Comparison of ENCODE assay signal across 8 cellular contexts in the genomic region with DNA sequence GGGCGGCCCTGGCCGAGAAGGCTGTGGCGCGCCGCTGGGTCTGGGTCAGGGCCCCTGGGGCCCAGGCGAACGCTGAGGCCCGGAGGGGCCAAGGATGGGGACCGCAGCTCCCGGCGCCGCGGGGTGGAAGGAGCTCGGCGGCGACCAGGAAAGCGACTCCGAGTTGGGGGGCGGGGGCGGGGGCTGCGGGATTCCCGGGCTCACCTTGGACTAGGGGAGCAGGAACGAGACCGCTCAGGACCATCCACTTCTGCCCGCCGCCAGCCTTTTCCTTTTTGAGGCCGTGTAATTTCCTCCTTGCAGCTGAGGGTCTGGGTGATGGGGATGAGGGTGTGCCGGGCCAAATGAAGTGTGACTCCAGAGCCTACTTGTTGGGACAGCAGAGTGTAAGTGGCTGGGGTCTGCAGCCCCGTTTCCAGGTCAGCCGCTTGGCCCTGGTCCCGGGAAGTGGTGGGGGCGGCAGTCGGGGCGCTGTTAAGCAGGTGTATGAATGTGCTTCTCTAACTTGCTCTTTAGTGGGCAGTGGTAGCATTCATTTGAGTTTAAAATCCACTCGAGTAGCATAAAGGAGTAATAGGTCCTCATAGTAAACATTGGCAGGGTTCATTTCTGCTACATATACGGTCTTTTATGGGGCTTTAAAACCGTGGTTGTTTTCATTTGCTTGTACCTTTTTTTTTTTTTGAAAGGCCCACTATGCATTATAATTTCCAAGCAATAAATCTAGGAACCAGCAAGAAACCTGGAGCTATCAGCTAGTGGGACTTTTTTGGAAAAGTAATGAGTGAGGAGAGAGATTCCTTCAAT. TPM values are rescaled to one million over a fixed set of nuclear protein-coding genes. Genes with fewer than 3 reads are reported as not detected.
DNase-seq lines count a peak whose midpoint lies in the region; ATAC-seq and TF ChIP-seq lines count a peak whose summit lies in the region.

No MANE protein-coding gene starts in this region.

- no peaks in the 10 kb centered on the region for H3K27me3 Mint-ChIP-seq in activated B cell treated with CpG ODN at 0.5 μM for 24 hours

- H3K27me3 ChIP-seq in DND-41 (ENCODE audit: insufficient read depth, low read length, poor library complexity) = no peaks in the 10 kb centered on the region
- peaks cover 23% of the 10 kb centered on the region for H3K27me3 ChIP-seq in HUES64 (ENCODE audit: insufficient read depth, low read length)
- H3K27me3 ChIP-seq in duodenal mucosa (ENCODE audit: control insufficient read depth in 1 of 2, insufficient read depth in 2 of 2, low read length in 2 of 2) = no peaks in the 10 kb centered on the region
- no peaks in the 10 kb centered on the region for H3K27me3 ChIP-seq in lower lobe of right lung (ENCODE audit: low read depth)

- peaks cover 19% of the 10 kb centered on the region for H3K36me3 Mint-ChIP-seq in activated B cell treated with CpG ODN at 0.5 μM for 24 hours (ENCODE audit: low read depth)

- H3K27ac Mint-ChIP-seq in activated B cell treated with CpG ODN at 0.5 μM for 24 hours = peak overlapping the region; percentile 99

- intact Hi-C loops in activated B cell treated with CpG ODN at 0.5 μM for 24 hours (cut with micrococcal nuclease) = loop anchor here (1.0 to 5.0 kb wide), 5 partner anchors 17 to 81 kb away; partner anchors contain the start of genes HTD2 and RPP14
- intact Hi-C loops in lower lobe of right lung (cut with DNase I) = no loop called here

- peak overlapping the region; percentile 72 for H2AFZ ChIP-seq in DND-41 (ENCODE audit: low read depth, low read length)

- H3K9me3 ChIP-seq in DND-41 (ENCODE audit: insufficient read depth, low read length, severe bottlenecking) (no peaks in the 10 kb centered on the region), HUES64 (ENCODE audit: insufficient read depth, low read depth, low read length) (no peaks in the 10 kb centered on the region), duodenal mucosa (ENCODE audit: control insufficient read depth in 1 of 2, low read length in 2 of 2) (no peaks in the 10 kb centered on the region), lower lobe of right lung (no peaks in the 10 kb centered on the region)

- CTCF ChIA-PET in activated B cell treated with CpG ODN at 0.5 μM for 24 hours (lab: Charles Lee) = interaction anchor here (0.8 to 10.2 kb wide), 17 partner anchors 11 to 160 kb away, joined by 3 to 125 read pairs (median 5); partner anchors contain the start of genes HTD2 and RPP14

- no peaks in the 10 kb centered on the region for H3K9me3 Mint-ChIP-seq in activated B cell treated with CpG ODN at 0.5 μM for 24 hours

- DNase-seq in DND-41 (peak; percentile 49), activated B cell treated with CpG ODN at 0.5 μM for 24 hours (peak; percentile 42), lower lobe of right lung (peak; percentile 48)
- DNase-seq in stimulated activated naive CD8-positive, alpha-beta T cell treated with anti-CD3 and anti-CD28 coated beads, Interleukin-15, Interleukin-2, amounts not matched to agents 100 U/mL and 50 U/mL, for 24 hours = peak; percentile 51

- under 1% methylated on average over 36 of the region's 37 CpGs for WGBS in HUES64

- peak overlapping the region; percentile 79 for H3K4me2 ChIP-seq in DND-41 (ENCODE audit: insufficient read depth, low read length)

- H3K27ac ChIP-seq in DND-41 (ENCODE audit: low read length) (peak overlapping the region; percentile 80), HUES64 (ENCODE audit: low read depth, low read length) (no peak overlapping the region), duodenal mucosa (ENCODE audit: low read depth, low read length) (no peak overlapping the region), lower lobe of right lung (peak overlapping the region; percentile 60)

- H3K9ac ChIP-seq in DND-41 (ENCODE audit: low read depth, low read length) = peak overlapping the region; percentile 74
- no peak overlapping the region for H3K9ac ChIP-seq in HUES64 (ENCODE audit: low read depth, low read length)
- H3K9ac ChIP-seq in duodenal mucosa (ENCODE audit: low read depth in 1 of 2, low read length in 2 of 2) = peak overlapping the region; percentile 60 to 78

- peak overlapping the region; percentile 100 for H3K4me3 Mint-ChIP-seq in activated B cell treated with CpG ODN at 0.5 μM for 24 hours

- POLR2A ChIA-PET in activated B cell treated with CpG ODN at 0.5 μM for 24 hours (lab: Charles Lee) = interaction anchor here (0.6 to 15.4 kb wide), 19 partner anchors 9 to 1551 kb away, joined by 3 to 565 read pairs (median 5); partner anchors contain the start of genes HTD2, KCTD6, RPP14 and SLMAP

- H3K36me3 ChIP-seq in DND-41 (ENCODE audit: insufficient read depth, low read length) = peaks cover 16% of the 10 kb centered on the region
- no peaks in the 10 kb centered on the region for H3K36me3 ChIP-seq in HUES64 (ENCODE audit: insufficient read depth, low read length)
- no peaks in the 10 kb centered on the region for H3K36me3 ChIP-seq in duodenal mucosa (ENCODE audit: control insufficient read depth in 1 of 2, insufficient read depth in 2 of 2, low read length in 2 of 2)
- no peaks in the 10 kb centered on the region for H3K36me3 ChIP-seq in lower lobe of right lung

- H3K4me1 ChIP-seq in DND-41 (ENCODE audit: insufficient read depth, low read length) (peaks cover 53% of the 10 kb centered on the region), HUES64 (ENCODE audit: insufficient read depth, low read length) (peaks cover 19% of the 10 kb centered on the region), duodenal mucosa (ENCODE audit: control insufficient read depth in 1 of 2, insufficient read depth in 2 of 2, low read length in 2 of 2) (peaks cover 18 to 20% of the 10 kb centered on the region in 2 donors), lower lobe of right lung (peaks cover 35% of the 10 kb centered on the region)

- peaks cover 56% of the 10 kb centered on the region for H3K4me1 Mint-ChIP-seq in activated B cell treated with CpG ODN at 0.5 μM for 24 hours

- no peaks in the 10 kb centered on the region; the same call in 1 of the 2 replicates for H4K20me1 ChIP-seq in DND-41 (ENCODE audit: insufficient read depth, low read length)

- TF ChIP-seq CTCF in DND-41 (IDR thresholded peaks at IDR 0.05; ENCODE audit: borderline replicate concordance, extremely low read depth, low read length, poor library complexity, severe bottlenecking) (peak; percentile 52), activated B cell treated with CpG ODN at 0.5 μM for 24 hours (IDR thresholded peaks at IDR 0.05) (no peak), lower lobe of right lung (IDR thresholded peaks at IDR 0.05) (no peak)

- peak; percentile 41 for ATAC-seq in DND-41 (ENCODE audit: insufficient read depth, low read depth)
- peak; percentile 51 for ATAC-seq in GM21447 (IDR thresholded peaks at IDR 0.05; ENCODE audit: unreplicated experiment)
- ATAC-seq in activated B cell treated with CpG ODN at 0.5 μM for 24 hours (ENCODE audit: low read depth) = peak; percentile 56
- peak; percentile 4 to 30 for ATAC-seq in lower lobe of right lung
- peak; percentile 33 for ATAC-seq in stimulated activated naive CD8-positive, alpha-beta T cell treated with anti-CD3 and anti-CD28 coated beads, Interleukin-15, Interleukin-2, amounts not matched to agents 100 U/mL and 50 U/mL, for 24 hours
- no peak for ATAC-seq in GM21360 (IDR thresholded peaks at IDR 0.05; ENCODE audit: unreplicated experiment)

- H3K79me2 ChIP-seq in DND-41 (ENCODE audit: insufficient read depth, low read length) = peaks cover 56% of the 10 kb centered on the region

- H3K4me3 ChIP-seq in DND-41 (ENCODE audit: low read depth in 1 of 2, low read length in 2 of 2) (peak overlapping the region; percentile 88 to 94), HUES64 (ENCODE audit: low read length) (peak overlapping the region; percentile 58), duodenal mucosa (ENCODE audit: low read depth in 1 of 2, low read length in 2 of 2) (peak overlapping the region; percentile 85), lower lobe of right lung (peak overlapping the region; percentile 79)

RNA-seq across cellular contexts. Expression of gene PXK, which starts 0.7 kb away (rescaled TPM):
- polyA plus RNA-seq in HUES64 (2013, experiment 1 of 2) = 3.3 TPM
- 5.1 TPM for polyA plus RNA-seq in HUES64 (2013, experiment 2 of 2)
- total RNA-seq in activated B cell treated with CpG ODN at 0.5 μM for 24 hours = 70.3 and 81.3 TPM in 2 replicates
- 23.7 TPM for total RNA-seq in lower lobe of right lung

RNA-seq across cellular contexts. Expression of gene HTD2, which starts 27.1 kb away (rescaled TPM):
- polyA plus RNA-seq in HUES64 (2013, experiment 1 of 2) = 9.5 TPM
- 7.9 TPM for polyA plus RNA-seq in HUES64 (2013, experiment 2 of 2)
- total RNA-seq in activated B cell treated with CpG ODN at 0.5 μM for 24 hours = 11.4 TPM in 2 replicates
- 8.7 TPM for total RNA-seq in lower lobe of right lung

RNA-seq across cellular contexts. Expression of gene RPP14, which starts 27.4 kb away (rescaled TPM):
- polyA plus RNA-seq in HUES64 (2013, experiment 1 of 2) = 13.5 TPM
- polyA plus RNA-seq in HUES64 (2013, experiment 2 of 2) = 14.6 TPM
- total RNA-seq in activated B cell treated with CpG ODN at 0.5 μM for 24 hours (17.5 and 17.7 TPM in 2 replicates), lower lobe of right lung (11.4 TPM)

Comparison
In these comparisons a context has a peak if more than half of its experiments do, and no peak if none do; other contexts are left out.
1. H3K27ac ChIP-seq: peak in DND-41 (single experiment) and lower lobe of right lung (single experiment); none in HUES64 (single experiment) and duodenal mucosa (single experiment).
2. Peak in every context shown above with its lines, with median percentiles within 50 percentile points of each other: DNase-seq and H3K4me3 ChIP-seq.